Comparison of ENCODE assay signal across 8 cellular contexts in genomic region chr15:77633134-77633912, GRCh38. TPM values are rescaled to one million over a fixed set of nuclear protein-coding genes. Genes with fewer than 3 reads are reported as not detected.
DNase-seq lines count a peak whose midpoint lies in the region; ATAC-seq, FAIRE-seq and TF ChIP-seq lines count a peak whose summit lies in the region.

No MANE protein-coding gene starts in this region.

- H3K36me3 ChIP-seq in BJ (ENCODE audit: control insufficient read depth, insufficient read depth, low read length) (no peaks in the 10 kb centered on the region), HUES6 (ENCODE audit: control insufficient read depth, insufficient read depth, low read length) (no peaks in the 10 kb centered on the region), stomach smooth muscle (ENCODE audit: control insufficient read depth in 2 of 2, insufficient read depth in 2 of 2, low read length in 2 of 2) (no peaks in the 10 kb centered on the region)

- CTCF ChIA-PET in BJ (lab: Yijun Ruan, JAX) = interaction anchor here (0.6 to 4.5 kb wide), 50 partner anchors 9 to 1193 kb away, joined by 3 to 82 read pairs (median 4); no protein-coding TSS in a partner anchor

- POLR2A ChIA-PET in BJ (lab: Charles Lee) = no interaction called here

- DNase-seq in BJ (ENCODE audit: low read depth) (peak; percentile 13), GM19239 (ENCODE audit: insufficient read length, low spot score) (peak; percentile 99), RCC 7860 (ENCODE audit: low spot score) (peak; percentile 47), foreskin keratinocyte (peak in 1 of 2 donors; percentile 63), neural crest cell (ENCODE audit: low read depth, low spot score) (peak; percentile 98)
- peak; percentile 83 for DNase-seq in activated effector memory CD4-positive, alpha-beta T cell treated with anti-CD3 and anti-CD28 coated beads, Interleukin-2, amount 50 U/mL, for 16 hours

- H3K36me3 Mint-ChIP-seq in neural crest cell (ENCODE audit: low read depth) = no peaks in the 10 kb centered on the region

- H3K27ac Mint-ChIP-seq in neural crest cell (ENCODE audit: unreplicated experiment) = peak overlapping the region; percentile 58

- peak overlapping the region; percentile 47; the same call in 1 of the 2 replicates for H3K27ac ChIP-seq in HUES6 (ENCODE audit: low read depth, low read length)
- no peak overlapping the region for H3K27ac ChIP-seq in foreskin keratinocyte
- no peak overlapping the region for H3K27ac ChIP-seq in stomach smooth muscle (ENCODE audit: low read length)

- TF ChIP-seq CTCF in BJ (IDR thresholded peaks at IDR 0.05; ENCODE audit: insufficient read depth, low read depth, low read length) (peak; percentile 100), foreskin keratinocyte (conservative IDR thresholded peaks at IDR 0.05) (peak; percentile 99), neural crest cell (conservative IDR thresholded peaks at IDR 0.05) (peak; percentile 100)

- FAIRE-seq in GM19239 (lab: Jason Lieb, UNC) (peak; percentile 74), RCC 7860 (lab: Jason Lieb, UNC) (no peak)

- no peaks in the 10 kb centered on the region for H3K9me3 ChIP-seq in HUES6 (ENCODE audit: control insufficient read depth, insufficient read depth, low read depth, low read length)
- no peaks in the 10 kb centered on the region for H3K9me3 ChIP-seq in stomach smooth muscle (ENCODE audit: control insufficient read depth in 2 of 2, low read length in 2 of 2)

- no peaks in the 10 kb centered on the region for H3K9me3 Mint-ChIP-seq in neural crest cell

- peak overlapping the region; percentile 90 for H3K4me3 Mint-ChIP-seq in neural crest cell

- H3K9ac ChIP-seq in HUES6 (ENCODE audit: low read length) = peak overlapping the region; percentile 85
- H3K9ac ChIP-seq in stomach smooth muscle (ENCODE audit: low read length in 2 of 2) = peak overlapping the region in 1 of 2 donors; percentile 44

- H3K4me3 ChIP-seq in BJ (ENCODE audit: low read depth, low read length) = peak overlapping the region; percentile 32
- peak overlapping the region; percentile 74 for H3K4me3 ChIP-seq in HUES6 (ENCODE audit: low read depth, low read length)
- peak overlapping the region; percentile 72 to 80 for H3K4me3 ChIP-seq in stomach smooth muscle (ENCODE audit: low read length in 2 of 2)

- peak; percentile 83 for ATAC-seq in foreskin keratinocyte

- peaks cover 54% of the 10 kb centered on the region for H3K4me1 ChIP-seq in HUES6 (ENCODE audit: control insufficient read depth, insufficient read depth, low read length)
- no peaks in the 10 kb centered on the region for H3K4me1 ChIP-seq in foreskin keratinocyte
- H3K4me1 ChIP-seq in stomach smooth muscle (ENCODE audit: control insufficient read depth, insufficient read depth, low read length) = peaks cover 22% of the 10 kb centered on the region

- H3K27me3 Mint-ChIP-seq in neural crest cell (ENCODE audit: low read depth) = peaks cover 30% of the 10 kb centered on the region

- peaks cover 33% of the 10 kb centered on the region for H3K4me1 Mint-ChIP-seq in neural crest cell

- H3K27me3 ChIP-seq in BJ (ENCODE audit: control insufficient read depth, insufficient read depth, low read length) (peaks cover 35% of the 10 kb centered on the region), HUES6 (ENCODE audit: control insufficient read depth, insufficient read depth, low read length) (peaks cover 62% of the 10 kb centered on the region), foreskin keratinocyte (peaks cover 69% of the 10 kb centered on the region), stomach smooth muscle (ENCODE audit: control insufficient read depth in 1 of 2, insufficient read depth in 2 of 2, low read length in 2 of 2) (peaks cover 45 to 46% of the 10 kb centered on the region in 2 donors)

RNA-seq across cellular contexts. Expression of gene LINGO1, which starts 0.6 kb away (rescaled TPM):
- polyA plus RNA-seq in BJ (2011; rRNA removed) (not detected in 2 replicates), foreskin keratinocyte (0.06 and 0.07 TPM in 2 replicates)
- polyA minus RNA-seq in BJ (2011; rRNA and poly(A)+ RNA removed) = 0.05 TPM in 1 of 2 replicates, not detected in the other
- total RNA-seq in foreskin keratinocyte (0.07 TPM in 1 of 2 replicates, not detected in the other), neural crest cell (31.0 and 36.8 TPM in 2 replicates)

Comparison
In these comparisons a context has a peak if more than half of its experiments do, and no peak if none do; other contexts are left out.
1. RNA of gene LINGO1, which starts 0.6 kb away (total RNA-seq): 31.0 to 36.8 TPM in neural crest cell; 0.07 TPM in foreskin keratinocyte; every median in the first group is over 10 times any median in the second.
2. Peak in every context shown above with its lines, with median percentiles within 50 percentile points of each other: H3K4me3 ChIP-seq and CTCF ChIP-seq.